1 cellular context compared by ENCODE assay signal in the genomic region with DNA sequence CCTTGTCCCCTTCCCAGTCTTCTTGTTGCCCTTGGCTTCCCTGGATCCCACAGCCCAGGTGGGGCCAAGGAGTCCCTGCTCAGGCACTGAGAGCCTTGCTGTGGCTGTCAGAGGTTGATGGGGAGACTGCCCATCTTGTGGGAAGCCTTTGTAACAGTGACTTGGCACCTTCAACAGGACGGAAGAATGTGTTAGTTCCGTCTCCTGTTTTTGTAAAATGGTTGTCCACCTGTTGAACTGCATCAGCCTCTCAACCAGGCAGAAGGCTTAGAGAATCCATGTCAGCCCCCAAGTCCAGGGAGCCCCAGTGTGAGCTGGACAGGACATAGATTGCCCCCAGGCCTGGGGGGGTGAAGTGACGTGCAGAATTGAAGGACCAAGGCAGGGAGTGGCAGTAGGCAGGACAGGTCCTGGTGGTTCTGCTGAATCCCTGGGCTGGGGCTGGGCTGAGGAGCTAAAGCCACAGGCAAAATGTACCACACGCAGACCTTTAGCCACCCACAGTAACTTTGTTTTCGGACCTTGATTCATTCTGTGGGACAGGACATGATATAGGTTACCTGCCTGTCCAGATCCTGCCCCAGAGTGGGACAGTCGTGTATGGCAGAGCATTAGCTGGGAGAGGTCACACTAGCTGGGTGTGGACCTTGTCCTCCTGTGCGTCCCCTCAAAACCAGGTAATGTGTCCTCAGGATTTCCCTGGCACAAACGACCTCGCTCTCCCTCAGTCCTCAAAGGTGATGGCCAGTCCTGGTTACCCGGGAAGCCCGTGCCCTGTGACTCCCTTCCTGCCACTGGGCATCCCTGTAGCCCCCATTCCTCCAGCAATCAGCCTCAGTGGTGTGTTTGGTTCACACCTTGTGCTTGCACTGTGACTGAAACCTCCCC.
TF ChIP-seq lines count a peak whose summit lies in the region.

No MANE protein-coding gene starts in this region.

TF ChIP-seq in H1, 55 proteins besides CTCF, POLR2A, EP300 and RAD21:
- TF ChIP-seq KDM5A (IDR thresholded peaks at IDR 0.05; ENCODE audit: low read length) = no peak
- no peak for TF ChIP-seq TBP (IDR thresholded peaks at IDR 0.05; ENCODE audit: low read depth, low read length)
- no peak for TF ChIP-seq CEBPB (IDR thresholded peaks at IDR 0.05; ENCODE audit: low read depth, low read length)
- no peak for TF ChIP-seq SIRT6 (IDR thresholded peaks at IDR 0.05; ENCODE audit: low read length)
- TF ChIP-seq BCL11A (IDR thresholded peaks at IDR 0.05; ENCODE audit: low read depth in 2 of 2, low read length in 2 of 2) = no peak
- TF ChIP-seq CHD2 (IDR thresholded peaks at IDR 0.05; ENCODE audit: low read length) = no peak
- TF ChIP-seq SAP30 (IDR thresholded peaks at IDR 0.05; ENCODE audit: insufficient read depth, insufficient replicate concordance, low read length) = no peak
- TF ChIP-seq NRF1 (IDR thresholded peaks at IDR 0.05; ENCODE audit: low read depth, low read length) = no peak
- TF ChIP-seq JUND (IDR thresholded peaks at IDR 0.05; ENCODE audit: low read length) = no peak
- no peak for TF ChIP-seq TEAD4 (IDR thresholded peaks at IDR 0.05; ENCODE audit: low read depth, low read length)
- no peak for TF ChIP-seq EGR1 (IDR thresholded peaks at IDR 0.05; ENCODE audit: borderline replicate concordance, low read depth, low read length)
- TF ChIP-seq SP4 (IDR thresholded peaks at IDR 0.05; ENCODE audit: low read length) = no peak
- no peak for TF ChIP-seq SIN3A (conservative IDR thresholded peaks at IDR 0.05 in 1 of 2, IDR thresholded peaks at IDR 0.05 in 1 of 2; ENCODE audit: low read depth in 1 of 2, low read length in 2 of 2)
- TF ChIP-seq KDM1A (IDR thresholded peaks at IDR 0.05; ENCODE audit: borderline replicate concordance, low read length) = no peak
- TF ChIP-seq CREB1 (IDR thresholded peaks at IDR 0.05) = no peak
- TF ChIP-seq RNF2 (IDR thresholded peaks at IDR 0.05; ENCODE audit: borderline replicate concordance, low read depth, low read length, missing control alignments, poor library complexity, severe bottlenecking) = no peak
- TF ChIP-seq, protein P1, sequence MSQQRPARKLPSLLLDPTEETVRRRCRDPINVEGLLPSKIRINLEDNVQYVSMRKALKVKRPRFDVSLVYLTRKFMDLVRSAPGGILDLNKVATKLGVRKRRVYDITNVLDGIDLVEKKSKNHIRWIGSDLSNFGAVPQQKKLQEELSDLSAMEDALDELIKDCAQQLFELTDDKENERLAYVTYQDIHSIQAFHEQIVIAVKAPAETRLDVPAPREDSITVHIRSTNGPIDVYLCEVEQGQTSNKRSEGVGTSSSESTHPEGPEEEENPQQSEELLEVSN (IDR thresholded peaks at IDR 0.05) = no peak
- TF ChIP-seq SRF (IDR thresholded peaks at IDR 0.05; ENCODE audit: low read depth, low read length) = no peak
- TF ChIP-seq BACH1 (IDR thresholded peaks at IDR 0.05; ENCODE audit: low read length) = no peak
